In genomic region chr7:35019179-35019729, GRCh38 we compare ENCODE assay signal across 24 cellular contexts.
"Had no signal": no experiment of that assay in that cellular context is flagged by ENCODE, and none has a peak within 500 bp of the region (broad histone marks: within the 10 kb centered on the region; RNA-seq: fewer than 3 reads in every experiment).

No MANE protein-coding gene starts in this region.

- H3K4me1 ChIP-seq: esophagus muscularis mucosa, testis, uterus had no signal

- H3K27me3 Mint-ChIP-seq: activated CD4-positive, alpha-beta memory T cell treated with anti-CD3 and anti-CD28 coated beads, Interleukin-2, amount 10 ng/mL, durations not matched to agents 7 days and 5 days; activated naive CD4-positive, alpha-beta T cell treated with anti-CD3 and anti-CD28 coated beads, Interleukin-2, amount 50 U/mL, for 24 hours; brain; naive thymus-derived CD8-positive, alpha-beta T cell had no signal

- H3K9me3 ChIP-seq: esophagus muscularis mucosa, gastroesophageal sphincter, spleen, testis, uterus had no signal

- H3K27ac ChIP-seq: esophagus muscularis mucosa, gastroesophageal sphincter, spleen, testis, uterus had no signal

- H3K27me3 ChIP-seq: esophagus muscularis mucosa, gastroesophageal sphincter, spleen, testis, uterus had no signal

- ATAC-seq: gastroesophageal sphincter; left ventricle myocardium superior; naive thymus-derived CD8-positive, alpha-beta T cell had no signal

- H3K36me3 ChIP-seq: uterus had no signal

- H3K4me1 Mint-ChIP-seq: activated naive CD4-positive, alpha-beta T cell treated with anti-CD3 and anti-CD28 coated beads, Interleukin-2, amount 50 U/mL, for 24 hours; brain had no signal

- H3K36me3 Mint-ChIP-seq: activated naive CD4-positive, alpha-beta T cell treated with anti-CD3 and anti-CD28 coated beads, Interleukin-2, amount 50 U/mL, for 24 hours; mesothelial cell of epicardium had no signal

- DNase-seq: activated CD4-positive, alpha-beta memory T cell treated with anti-CD3 and anti-CD28 coated beads, Interleukin-2, amount 10 ng/mL, durations not matched to agents 7 days and 5 days; activated CD4-positive, alpha-beta T cell treated with anti-CD3 and anti-CD28 coated beads for 48 hours; activated CD4-positive, CD25-positive, alpha-beta regulatory T cell; activated gamma-delta T cell treated with Interleukin-2 at 50 U/mL for 16 hours; anterior cingulate cortex; effector memory CD4-positive, alpha-beta T cell; head of caudate nucleus; hypothalamus; left ventricle myocardium superior; mammary epithelial cell; naive thymus-derived CD8-positive, alpha-beta T cell; spleen; stimulated activated CD4-positive, alpha-beta T cell treated with anti-CD3 and anti-CD28 coated beads, Interleukin-4, amount 100 ng/mL, for 1 hour; stimulated activated naive CD4-positive, alpha-beta T cell; testis; trophoblast cell; uterus had no signal

- H3K9me3 Mint-ChIP-seq: activated CD4-positive, alpha-beta memory T cell treated with anti-CD3 and anti-CD28 coated beads, Interleukin-2, amount 10 ng/mL, durations not matched to agents 7 days and 5 days; activated naive CD4-positive, alpha-beta T cell treated with anti-CD3 and anti-CD28 coated beads, Interleukin-2, amount 50 U/mL, for 24 hours; activated T-helper 1 cell treated with anti-CD3 and anti-CD28 coated beads, Interleukin-12 subunit alpha, Interleukin-12 subunit beta, Interleukin-2, Interleukin-4 antibody, amounts not matched to agents 30 ng/mL and 10 ng/mL and 1 ng/mL, durations not matched to agents 14 hours and 24 hours and 36 hours; mesothelial cell of epicardium; naive thymus-derived CD8-positive, alpha-beta T cell had no signal

- H3K4me3 Mint-ChIP-seq: activated CD4-positive, alpha-beta memory T cell treated with anti-CD3 and anti-CD28 coated beads, Interleukin-2, amount 10 ng/mL, durations not matched to agents 7 days and 5 days; activated naive CD4-positive, alpha-beta T cell treated with anti-CD3 and anti-CD28 coated beads, Interleukin-2, amount 50 U/mL, for 24 hours; activated T-helper 1 cell treated with anti-CD3 and anti-CD28 coated beads, Interleukin-12 subunit alpha, Interleukin-12 subunit beta, Interleukin-2, Interleukin-4 antibody, amounts not matched to agents 30 ng/mL and 10 ng/mL and 1 ng/mL, durations not matched to agents 14 hours and 24 hours and 36 hours; mesothelial cell of epicardium; naive thymus-derived CD8-positive, alpha-beta T cell had no signal

- H3K4me3 ChIP-seq: esophagus muscularis mucosa, gastroesophageal sphincter, spleen, testis, uterus had no signal

- H3K27ac Mint-ChIP-seq: activated CD4-positive, alpha-beta memory T cell treated with anti-CD3 and anti-CD28 coated beads, Interleukin-2, amount 10 ng/mL, durations not matched to agents 7 days and 5 days; activated naive CD4-positive, alpha-beta T cell treated with anti-CD3 and anti-CD28 coated beads, Interleukin-2, amount 50 U/mL, for 24 hours; activated T-helper 1 cell treated with anti-CD3 and anti-CD28 coated beads, Interleukin-12 subunit alpha, Interleukin-12 subunit beta, Interleukin-2, Interleukin-4 antibody, amounts not matched to agents 30 ng/mL and 10 ng/mL and 1 ng/mL, durations not matched to agents 14 hours and 24 hours and 36 hours; brain; mesothelial cell of epicardium had no signal

- FAIRE-seq: colon had no signal
